In genomic region chr11:89495951-89496350, GRCh38 we compare ENCODE assay signal across 12 cellular contexts. TPM values are rescaled to one million over a fixed set of nuclear protein-coding genes. Genes with fewer than 3 reads are reported as not detected.
DNase-seq lines count a peak whose midpoint lies in the region; ATAC-seq and TF ChIP-seq lines count a peak whose summit lies in the region.
"Had no signal": no experiment of that assay in that cellular context is flagged by ENCODE, and none has a peak within 500 bp of the region (broad histone marks: within the 10 kb centered on the region; RNA-seq: fewer than 3 reads in every experiment).

No MANE protein-coding gene starts in this region.

- H3K36me3 ChIP-seq in kidney epithelial cell (ENCODE audit: control insufficient read depth, insufficient read depth, low read length) = peaks cover 1% of the 10 kb centered on the region

- H3K4me3 ChIP-seq in kidney epithelial cell (ENCODE audit: low read depth, low read length) = no peak overlapping the region

- TF ChIP-seq CTCF in kidney epithelial cell (IDR thresholded peaks at IDR 0.05; ENCODE audit: insufficient read depth, low read length, poor library complexity, severe bottlenecking) = no peak

- intact Hi-C loops in Right ventricle myocardium inferior (cut with DNase I) = no loop called here
- intact Hi-C loops in cardiac septum (cut with DNase I) = no loop called here

- DNase-seq in Right ventricle myocardium inferior (ENCODE audit: missing footprints) = no peak
- no peak for DNase-seq in cardiac septum (ENCODE audit: low spot score)
- peak; percentile 65 for DNase-seq in dedifferentiated amniotic fluid mesenchymal stem cell (ENCODE audit: extremely low spot score)
- DNase-seq in kidney epithelial cell (ENCODE audit: low read depth) = peak; percentile 91
- no peak for DNase-seq in NCI-H82 treated with DMSO at 0.1 percent for 48 hours (lab: John Stamatoyannopoulos, UW; ENCODE audit: unreplicated experiment)
- DNase-seq in NCI-H524 (lab: John Stamatoyannopoulos, UW) = no peak
- DNase-seq in pons (ENCODE audit: low spot score) = no peak
- no peak for DNase-seq in DMS 273 treated with DMSO at 0.1 percent for 48 hours (lab: John Stamatoyannopoulos, UW)
- DNase-seq: 8988T; activated effector memory CD4-positive, alpha-beta T cell treated with Interleukin-2 at 50 U/mL for 16 hours; stimulated activated CD4-positive, alpha-beta T cell treated with anti-CD3 and anti-CD28 coated beads, Interleukin-1b, Interleukin-23, amount 100 ng/mL, for 48 hours had no signal

- H3K27me3 ChIP-seq in kidney epithelial cell (ENCODE audit: control insufficient read depth, insufficient read depth, low read length) = no peaks in the 10 kb centered on the region

- ATAC-seq in Right ventricle myocardium inferior = peak; percentile 40

RNA-seq across cellular contexts. Expression of gene NOX4, which starts 4.8 kb away (rescaled TPM):
- total RNA-seq in Right ventricle myocardium inferior = 1.5 TPM
- total RNA-seq in cardiac septum = 9.4 TPM
- 11.2 and 16.8 TPM in 2 replicates for total RNA-seq in kidney epithelial cell
- total RNA-seq: mononuclear cell had no signal

Comparison
In these comparisons a context has a peak if more than half of its experiments do, and no peak if none do; other contexts are left out.
1. DNase-seq: peak in dedifferentiated amniotic fluid mesenchymal stem cell (single experiment) and kidney epithelial cell (single experiment); none in Right ventricle myocardium inferior (single experiment), cardiac septum (single experiment), NCI-H82 treated with DMSO at 0.1 percent for 48 hours (single experiment), NCI-H524 (0 of 2), pons (single experiment) and DMS 273 treated with DMSO at 0.1 percent for 48 hours (single experiment).